ENCODE assay signal across 5 cellular contexts in the genomic region with DNA sequence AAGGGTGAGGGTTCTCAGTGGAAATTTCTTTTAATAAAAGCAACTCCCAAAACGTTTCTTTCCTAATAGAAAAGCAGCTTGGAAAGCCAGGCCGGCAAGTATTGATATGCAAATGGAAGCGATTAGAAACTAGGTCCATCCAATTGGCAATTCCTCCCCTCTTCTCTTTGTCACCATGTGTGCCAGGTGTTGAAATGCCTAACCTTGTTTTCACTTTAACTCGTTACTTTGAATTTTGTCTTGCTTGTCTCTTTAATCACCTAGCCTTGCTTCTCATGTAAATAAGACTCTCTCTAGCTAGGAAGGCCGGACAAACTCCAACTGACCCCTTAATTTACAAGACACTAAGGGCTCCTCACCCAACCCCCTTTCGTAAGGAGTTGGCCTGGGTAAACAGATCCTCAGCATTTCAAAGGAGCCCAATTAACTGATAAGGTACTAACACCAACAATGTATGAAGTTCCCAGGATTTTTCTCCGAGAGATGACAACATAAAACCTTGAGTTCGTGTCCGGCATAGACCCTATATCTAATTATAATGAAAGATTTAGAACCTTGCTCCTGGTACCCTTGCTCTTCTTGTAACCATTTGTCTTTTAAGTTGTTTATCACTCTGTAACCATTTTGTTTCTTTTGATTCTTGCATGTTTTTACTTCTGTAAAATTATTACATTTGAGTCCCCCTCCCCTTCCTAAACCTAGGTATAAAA. TPM values are rescaled to one million over a fixed set of nuclear protein-coding genes. Genes with fewer than 3 reads are reported as not detected.
"Had no signal": no experiment of that assay in that cellular context is flagged by ENCODE, and none has a peak within 500 bp of the region (broad histone marks: within the 10 kb centered on the region; RNA-seq: fewer than 3 reads in every experiment).

No MANE protein-coding gene starts in this region.

RNA-seq across cellular contexts. Expression of a gene that starts 44.4 kb away (rescaled TPM):
- total RNA-seq: bronchial epithelial cell, M059J, Right ventricle myocardium inferior, SK-MEL-5, T-helper 17 cell had no signal
